ENCODE assay signal across 1 cellular context in genomic region chr19:46913852-46914430, GRCh38.
TF ChIP-seq lines count a peak whose summit lies in the region.

No MANE protein-coding gene starts in this region.

TF ChIP-seq in K562, 482 proteins besides CTCF, POLR2A, EP300 and RAD21 (continued from another document):
- TF ChIP-seq, protein P1, sequence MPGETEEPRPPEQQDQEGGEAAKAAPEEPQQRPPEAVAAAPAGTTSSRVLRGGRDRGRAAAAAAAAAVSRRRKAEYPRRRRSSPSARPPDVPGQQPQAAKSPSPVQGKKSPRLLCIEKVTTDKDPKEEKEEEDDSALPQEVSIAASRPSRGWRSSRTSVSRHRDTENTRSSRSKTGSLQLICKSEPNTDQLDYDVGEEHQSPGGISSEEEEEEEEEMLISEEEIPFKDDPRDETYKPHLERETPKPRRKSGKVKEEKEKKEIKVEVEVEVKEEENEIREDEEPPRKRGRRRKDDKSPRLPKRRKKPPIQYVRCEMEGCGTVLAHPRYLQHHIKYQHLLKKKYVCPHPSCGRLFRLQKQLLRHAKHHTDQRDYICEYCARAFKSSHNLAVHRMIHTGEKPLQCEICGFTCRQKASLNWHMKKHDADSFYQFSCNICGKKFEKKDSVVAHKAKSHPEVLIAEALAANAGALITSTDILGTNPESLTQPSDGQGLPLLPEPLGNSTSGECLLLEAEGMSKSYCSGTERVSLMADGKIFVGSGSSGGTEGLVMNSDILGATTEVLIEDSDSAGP (CRISPR knock-in tag; IDR thresholded peaks at IDR 0.05) = no peak
- TF ChIP-seq ZNF232 (CRISPR knock-in tag; IDR thresholded peaks at IDR 0.05) (no peak), MAFG (tag; conservative IDR thresholded peaks at IDR 0.05) (peak; percentile 99), ZNF384 (IDR thresholded peaks at IDR 0.05; ENCODE audit: low read depth, low read length) (peak; percentile 67; the same call in 1 of the 2 replicates), JUND (IDR thresholded peaks at IDR 0.05; ENCODE audit: borderline replicate concordance, low read depth, low read length) (no peak), JUND (tag; IDR thresholded peaks at IDR 0.05; ENCODE audit: borderline replicate concordance, low read depth, low read length) (0 out of 3 replicates have a peak, but pooled peaks have one; percentile 7), ATF7 (IDR thresholded peaks at IDR 0.05) (no peak), TCF7 (IDR thresholded peaks at IDR 0.05; ENCODE audit: borderline replicate concordance) (no peak), NR2C2 (CRISPR knock-in tag; IDR thresholded peaks at IDR 0.05) (no peak), NR2C2 (tag; IDR thresholded peaks at IDR 0.05) (0 out of 2 replicates have a peak, but pooled peaks have one; percentile 17), ARID1B (IDR thresholded peaks at IDR 0.05) (peak; percentile 67), HMBOX1 (IDR thresholded peaks at IDR 0.05) (peak; percentile 92), OTX1 (CRISPR knock-in tag; IDR thresholded peaks at IDR 0.05) (no peak), ZNF586 (CRISPR knock-in tag; conservative IDR thresholded peaks at IDR 0.05) (no peak), PTRF (tag; IDR thresholded peaks at IDR 0.05) (no peak), FOXK2 (conservative IDR thresholded peaks at IDR 0.05 in 1 of 2, IDR thresholded peaks at IDR 0.05 in 1 of 2; ENCODE audit: low read depth in 2 of 2) (0 out of 4 replicates have a peak, but pooled peaks of 1 of the 2 experiments have one; percentile 38), ADNP (tag; IDR thresholded peaks at IDR 0.05) (peak; percentile 48), BCOR (IDR thresholded peaks at IDR 0.05) (peak; percentile 88), ELF4 (CRISPR knock-in tag; IDR thresholded peaks at IDR 0.05) (no peak), NFIC (IDR thresholded peaks at IDR 0.05) (0 out of 2 replicates have a peak, but pooled peaks have one; percentile 7), SMARCE1 (IDR thresholded peaks at IDR 0.05) (peak; percentile 64; the same call in 1 of the 2 replicates), SMARCC2 (IDR thresholded peaks at IDR 0.05; ENCODE audit: low read depth) (peak; percentile 59; the same call in 1 of the 2 replicates), C11orf30 (IDR thresholded peaks at IDR 0.05; ENCODE audit: low read depth) (peak; percentile 99), ZNF589 (CRISPR knock-in tag; IDR thresholded peaks at IDR 0.05; ENCODE audit: low read depth) (0 out of 2 replicates have a peak, but pooled peaks have one; percentile 30), ZNF121 (CRISPR knock-in tag; conservative IDR thresholded peaks at IDR 0.05) (peak; percentile 98), KDM1A (IDR thresholded peaks at IDR 0.05) (peak; percentile 42 to 57; a peak in 1 of 4 replicates), HDAC2 (IDR thresholded peaks at IDR 0.05) (peak; percentile 68; the same call in 1 of the 2 replicates), NFE2 (IDR thresholded peaks at IDR 0.05; ENCODE audit: low read depth) (peak; percentile 90)
- TF ChIP-seq, protein P2, sequence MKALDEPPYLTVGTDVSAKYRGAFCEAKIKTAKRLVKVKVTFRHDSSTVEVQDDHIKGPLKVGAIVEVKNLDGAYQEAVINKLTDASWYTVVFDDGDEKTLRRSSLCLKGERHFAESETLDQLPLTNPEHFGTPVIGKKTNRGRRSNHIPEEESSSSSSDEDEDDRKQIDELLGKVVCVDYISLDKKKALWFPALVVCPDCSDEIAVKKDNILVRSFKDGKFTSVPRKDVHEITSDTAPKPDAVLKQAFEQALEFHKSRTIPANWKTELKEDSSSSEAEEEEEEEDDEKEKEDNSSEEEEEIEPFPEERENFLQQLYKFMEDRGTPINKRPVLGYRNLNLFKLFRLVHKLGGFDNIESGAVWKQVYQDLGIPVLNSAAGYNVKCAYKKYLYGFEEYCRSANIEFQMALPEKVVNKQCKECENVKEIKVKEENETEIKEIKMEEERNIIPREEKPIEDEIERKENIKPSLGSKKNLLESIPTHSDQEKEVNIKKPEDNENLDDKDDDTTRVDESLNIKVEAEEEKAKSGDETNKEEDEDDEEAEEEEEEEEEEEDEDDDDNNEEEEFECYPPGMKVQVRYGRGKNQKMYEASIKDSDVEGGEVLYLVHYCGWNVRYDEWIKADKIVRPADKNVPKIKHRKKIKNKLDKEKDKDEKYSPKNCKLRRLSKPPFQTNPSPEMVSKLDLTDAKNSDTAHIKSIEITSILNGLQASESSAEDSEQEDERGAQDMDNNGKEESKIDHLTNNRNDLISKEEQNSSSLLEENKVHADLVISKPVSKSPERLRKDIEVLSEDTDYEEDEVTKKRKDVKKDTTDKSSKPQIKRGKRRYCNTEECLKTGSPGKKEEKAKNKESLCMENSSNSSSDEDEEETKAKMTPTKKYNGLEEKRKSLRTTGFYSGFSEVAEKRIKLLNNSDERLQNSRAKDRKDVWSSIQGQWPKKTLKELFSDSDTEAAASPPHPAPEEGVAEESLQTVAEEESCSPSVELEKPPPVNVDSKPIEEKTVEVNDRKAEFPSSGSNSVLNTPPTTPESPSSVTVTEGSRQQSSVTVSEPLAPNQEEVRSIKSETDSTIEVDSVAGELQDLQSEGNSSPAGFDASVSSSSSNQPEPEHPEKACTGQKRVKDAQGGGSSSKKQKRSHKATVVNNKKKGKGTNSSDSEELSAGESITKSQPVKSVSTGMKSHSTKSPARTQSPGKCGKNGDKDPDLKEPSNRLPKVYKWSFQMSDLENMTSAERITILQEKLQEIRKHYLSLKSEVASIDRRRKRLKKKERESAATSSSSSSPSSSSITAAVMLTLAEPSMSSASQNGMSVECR (CRISPR knock-in tag; IDR thresholded peaks at IDR 0.05) = no peak
- TF ChIP-seq, protein P3, sequence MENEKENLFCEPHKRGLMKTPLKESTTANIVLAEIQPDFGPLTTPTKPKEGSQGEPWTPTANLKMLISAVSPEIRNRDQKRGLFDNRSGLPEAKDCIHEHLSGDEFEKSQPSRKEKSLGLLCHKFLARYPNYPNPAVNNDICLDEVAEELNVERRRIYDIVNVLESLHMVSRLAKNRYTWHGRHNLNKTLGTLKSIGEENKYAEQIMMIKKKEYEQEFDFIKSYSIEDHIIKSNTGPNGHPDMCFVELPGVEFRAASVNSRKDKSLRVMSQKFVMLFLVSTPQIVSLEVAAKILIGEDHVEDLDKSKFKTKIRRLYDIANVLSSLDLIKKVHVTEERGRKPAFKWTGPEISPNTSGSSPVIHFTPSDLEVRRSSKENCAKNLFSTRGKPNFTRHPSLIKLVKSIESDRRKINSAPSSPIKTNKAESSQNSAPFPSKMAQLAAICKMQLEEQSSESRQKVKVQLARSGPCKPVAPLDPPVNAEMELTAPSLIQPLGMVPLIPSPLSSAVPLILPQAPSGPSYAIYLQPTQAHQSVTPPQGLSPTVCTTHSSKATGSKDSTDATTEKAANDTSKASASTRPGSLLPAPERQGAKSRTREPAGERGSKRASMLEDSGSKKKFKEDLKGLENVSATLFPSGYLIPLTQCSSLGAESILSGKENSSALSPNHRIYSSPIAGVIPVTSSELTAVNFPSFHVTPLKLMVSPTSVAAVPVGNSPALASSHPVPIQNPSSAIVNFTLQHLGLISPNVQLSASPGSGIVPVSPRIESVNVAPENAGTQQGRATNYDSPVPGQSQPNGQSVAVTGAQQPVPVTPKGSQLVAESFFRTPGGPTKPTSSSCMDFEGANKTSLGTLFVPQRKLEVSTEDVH (IDR thresholded peaks at IDR 0.05; ENCODE audit: low read depth, partially characterized antibody) = peak; percentile 42
- TF ChIP-seq, protein P4, sequence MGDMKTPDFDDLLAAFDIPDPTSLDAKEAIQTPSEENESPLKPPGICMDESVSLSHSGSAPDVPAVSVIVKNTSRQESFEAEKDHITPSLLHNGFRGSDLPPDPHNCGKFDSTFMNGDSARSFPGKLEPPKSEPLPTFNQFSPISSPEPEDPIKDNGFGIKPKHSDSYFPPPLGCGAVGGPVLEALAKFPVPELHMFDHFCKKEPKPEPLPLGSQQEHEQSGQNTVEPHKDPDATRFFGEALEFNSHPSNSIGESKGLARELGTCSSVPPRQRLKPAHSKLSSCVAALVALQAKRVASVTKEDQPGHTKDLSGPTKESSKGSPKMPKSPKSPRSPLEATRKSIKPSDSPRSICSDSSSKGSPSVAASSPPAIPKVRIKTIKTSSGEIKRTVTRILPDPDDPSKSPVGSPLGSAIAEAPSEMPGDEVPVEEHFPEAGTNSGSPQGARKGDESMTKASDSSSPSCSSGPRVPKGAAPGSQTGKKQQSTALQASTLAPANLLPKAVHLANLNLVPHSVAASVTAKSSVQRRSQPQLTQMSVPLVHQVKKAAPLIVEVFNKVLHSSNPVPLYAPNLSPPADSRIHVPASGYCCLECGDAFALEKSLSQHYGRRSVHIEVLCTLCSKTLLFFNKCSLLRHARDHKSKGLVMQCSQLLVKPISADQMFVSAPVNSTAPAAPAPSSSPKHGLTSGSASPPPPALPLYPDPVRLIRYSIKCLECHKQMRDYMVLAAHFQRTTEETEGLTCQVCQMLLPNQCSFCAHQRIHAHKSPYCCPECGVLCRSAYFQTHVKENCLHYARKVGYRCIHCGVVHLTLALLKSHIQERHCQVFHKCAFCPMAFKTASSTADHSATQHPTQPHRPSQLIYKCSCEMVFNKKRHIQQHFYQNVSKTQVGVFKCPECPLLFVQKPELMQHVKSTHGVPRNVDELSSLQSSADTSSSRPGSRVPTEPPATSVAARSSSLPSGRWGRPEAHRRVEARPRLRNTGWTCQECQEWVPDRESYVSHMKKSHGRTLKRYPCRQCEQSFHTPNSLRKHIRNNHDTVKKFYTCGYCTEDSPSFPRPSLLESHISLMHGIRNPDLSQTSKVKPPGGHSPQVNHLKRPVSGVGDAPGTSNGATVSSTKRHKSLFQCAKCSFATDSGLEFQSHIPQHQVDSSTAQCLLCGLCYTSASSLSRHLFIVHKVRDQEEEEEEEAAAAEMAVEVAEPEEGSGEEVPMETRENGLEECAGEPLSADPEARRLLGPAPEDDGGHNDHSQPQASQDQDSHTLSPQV (IDR thresholded peaks at IDR 0.05) = 0 out of 2 replicates have a peak, but pooled peaks have one; percentile 32
